Comparison of ENCODE assay signal across 8 cellular contexts in genomic region chr3:183332487-183332886, GRCh38.
"Had no signal": no experiment of that assay in that cellular context is flagged by ENCODE, and none has a peak within 500 bp of the region (broad histone marks: within the 10 kb centered on the region; RNA-seq: fewer than 3 reads in every experiment).

No MANE protein-coding gene starts in this region.

- H2AFZ ChIP-seq: GM23338 had no signal

- H3K4me3 ChIP-seq: GM23338 had no signal

- ATAC-seq: GM23338 had no signal

- DNase-seq: H9, HCEC 1CT, IMR-90, Karpas-422, KBM-7 had no signal

- H3K27ac ChIP-seq: HL-60, KMS-11 had no signal

- H3K9ac ChIP-seq: KMS-11 had no signal

- H3K4me2 ChIP-seq: GM23338, KMS-11 had no signal
